ENCODE assay signal across 11 cellular contexts in genomic region chr9:124780060-124780756, GRCh38. TPM values are rescaled to one million over a fixed set of nuclear protein-coding genes. Genes with fewer than 3 reads are reported as not detected.
A peak's percentile ranks its signal among the peaks of the same experiment; 100 is the strongest.
DNase-seq lines count a peak whose midpoint lies in the region; ATAC-seq, FAIRE-seq and TF ChIP-seq lines count a peak whose summit lies in the region.
"Had no signal": no experiment of that assay in that cellular context is flagged by ENCODE, and none has a peak within 500 bp of the region (broad histone marks: within the 10 kb centered on the region; RNA-seq: fewer than 3 reads in every experiment).

No MANE protein-coding gene starts in this region.

- FAIRE-seq in kidney (lab: Jason Lieb, UNC): no peak
- FAIRE-seq: GM12878 had no signal

- H3K27me3 ChIP-seq in HUES64 (ENCODE audit: insufficient read depth, low read length) (peaks cover 22% of the 10 kb centered on the region), spleen (replicated peaks in 1 of 7) (peaks cover 0 to 27% (median 13%) of the 10 kb centered on the region in 7 donors)

- H3K4me1 Mint-ChIP-seq in chondrocyte (ENCODE audit: low read depth): peaks cover 82% of the 10 kb centered on the region

- H3K9me3 ChIP-seq in HUES64 (ENCODE audit: insufficient read depth, low read depth, low read length): no peaks in the 10 kb centered on the region
- no peaks in the 10 kb centered on the region for H3K9me3 ChIP-seq in kidney (ENCODE audit: control insufficient read depth in 1 of 2, low read length in 2 of 2)
- H3K9me3 ChIP-seq in spleen: no peaks in the 10 kb centered on the region

- H3K27ac ChIP-seq in HUES64 (ENCODE audit: low read depth, low read length) (peak overlapping the region; percentile 77), kidney (ENCODE audit: low read depth in 2 of 2, low read length in 2 of 2) (no peak overlapping the region), spleen (peak overlapping the region in 6 of 8 donors; percentile 13 to 88 (median 76))

- no peaks in the 10 kb centered on the region for H3K9me3 Mint-ChIP-seq in chondrocyte (ENCODE audit: low read depth)
- H3K9me3 Mint-ChIP-seq: naive B cell had no signal

- TF ChIP-seq CTCF in chondrocyte (IDR thresholded peaks at IDR 0.05) (no peak), kidney (IDR thresholded peaks at IDR 0.05; ENCODE audit: borderline replicate concordance, extremely low read depth, insufficient read depth) (no peak), spleen (IDR thresholded peaks at IDR 0.05 in 8 of 11, conservative IDR thresholded peaks at IDR 0.05 in 3 of 11) (no peak)

- no peaks in the 10 kb centered on the region for H3K36me3 ChIP-seq in HUES64 (ENCODE audit: insufficient read depth, low read length)
- no peaks in the 10 kb centered on the region for H3K36me3 ChIP-seq in kidney (ENCODE audit: control insufficient read depth in 1 of 2, insufficient read depth in 2 of 2, low read length in 2 of 2)
- H3K36me3 ChIP-seq in spleen: no peaks in the 10 kb centered on the region

- ATAC-seq in HG02938 (IDR thresholded peaks at IDR 0.05; ENCODE audit: unreplicated experiment) (no peak), GM19324 (IDR thresholded peaks at IDR 0.05; ENCODE audit: low FRiP score, unreplicated experiment) (no peak)
- ATAC-seq: GM12878 had no signal

- peaks cover 3% of the 10 kb centered on the region for H3K36me3 Mint-ChIP-seq in chondrocyte (ENCODE audit: low read depth)
- H3K36me3 Mint-ChIP-seq: naive B cell had no signal

- no peaks in the 10 kb centered on the region for H3K27me3 Mint-ChIP-seq in chondrocyte (ENCODE audit: low read depth)

- H3K4me3 ChIP-seq in HUES64 (ENCODE audit: low read length) (0 out of 2 replicates have a peak overlapping the region, but pooled peaks have one; percentile 5), kidney (ENCODE audit: low read length in 2 of 2) (no peak overlapping the region), spleen (peak overlapping the region in 2 of 8 donors; percentile 59 to 74)
- H3K4me3 ChIP-seq: GM12878 had no signal

- peak; percentile 82 for DNase-seq in chondrocyte (ENCODE audit: low spot score)
- DNase-seq in kidney: peak; percentile 22
- DNase-seq in spleen: peak; percentile 68
- no peak for DNase-seq in superior temporal gyrus (ENCODE audit: extremely low spot score)
- no peak for DNase-seq in iPS-NIHi11 (ENCODE audit: low spot score)
- DNase-seq: foreskin melanocyte, naive B cell had no signal

- intact Hi-C loops in kidney (cut with DNase I) (no loop called here), spleen (cut with DNase I; ENCODE audit: low total_unique reads) (no loop called here)

- peak overlapping the region; percentile 91 for H3K27ac Mint-ChIP-seq in chondrocyte (ENCODE audit: unreplicated experiment)

- WGBS in HUES64: 85% methylated on average over 14 of the region's 14 CpGs
- 68 to 87% (median 84%) methylated on average over 4 to 14 of the region's 14 CpGs for WGBS in spleen, 5 donors

- H3K9ac ChIP-seq in HUES64 (ENCODE audit: low read depth, low read length) (peak overlapping the region; percentile 35; the same call in 1 of the 2 replicates), kidney (ENCODE audit: low read length in 2 of 2) (no peak overlapping the region)

- peak overlapping the region; percentile 71 for H3K4me3 Mint-ChIP-seq in chondrocyte (ENCODE audit: unreplicated experiment)

- no peak for TF ChIP-seq POLR2A in spleen (IDR thresholded peaks at IDR 0.05)

- H3K4me1 ChIP-seq in HUES64 (ENCODE audit: insufficient read depth, low read length) (peaks cover 15% of the 10 kb centered on the region), kidney (ENCODE audit: control insufficient read depth in 1 of 2, insufficient read depth in 1 of 2, low read depth in 1 of 2, low read length in 2 of 2) (peaks cover 0 to 6% of the 10 kb centered on the region in 2 donors), spleen (peaks cover 10 to 96% (median 60%) of the 10 kb centered on the region in 6 donors)

RNA-seq across cellular contexts. Expression of gene OLFML2A, which starts 3.3 kb away (rescaled TPM):
- polyA plus RNA-seq in HUES64 (2013, experiment 1 of 2): 4.2 TPM
- 5.8 TPM for polyA plus RNA-seq in HUES64 (2013, experiment 2 of 2)
- total RNA-seq in chondrocyte (112 to 475 TPM (median 469 TPM) in 3 replicates), kidney (12.2 TPM), spleen (100 to 1,000 TPM in 6 of 7 donors, 10 to 100 TPM in 1; 44.0 to 187 (median 139) TPM)
- polyA plus RNA-seq in kidney (ENCODE audit: insufficient read depth, low read depth, low replicate concordance) (5.1 TPM), spleen (10 to 100 TPM in 1 of 3 donors, 1 to 10 TPM in 2; 3.0 to 12.5 (median 3.2) TPM)

RNA-seq across cellular contexts. Expression of gene NR6A1, which starts 9.1 kb away (rescaled TPM):
- 126 TPM for polyA plus RNA-seq in HUES64 (2013, experiment 1 of 2)
- polyA plus RNA-seq in HUES64 (2013, experiment 2 of 2): 126 TPM
- 0.39 to 0.77 TPM (median 0.56 TPM) in 3 replicates for total RNA-seq in chondrocyte
- total RNA-seq in kidney: 3.5 TPM
- polyA plus RNA-seq in kidney (ENCODE audit: insufficient read depth, low read depth, low replicate concordance): 1.2 TPM
- 1 to 10 TPM; 1.7 to 3.7 (median 2.5) TPM for total RNA-seq in spleen
- under 1 TPM; 0.14 to 0.35 (median 0.24) TPM for polyA plus RNA-seq in spleen

Comparison
In these comparisons a context has a peak if more than half of its experiments do, and no peak if none do; other contexts are left out.
1. H3K27ac ChIP-seq: peak in HUES64 (single experiment) and spleen (6 of 8); none in kidney (0 of 2).
2. DNase-seq: peak in chondrocyte (single experiment), kidney (single experiment) and spleen (single experiment); none in superior temporal gyrus (single experiment) and iPS-NIHi11 (single experiment).